18 cellular contexts compared by ENCODE assay signal in genomic region chr4:9877123-9877522, GRCh38.
DNase-seq lines count a peak whose midpoint lies in the region; ATAC-seq, FAIRE-seq and TF ChIP-seq lines count a peak whose summit lies in the region.
"Had no signal": no experiment of that assay in that cellular context is flagged by ENCODE, and none has a peak within 500 bp of the region (broad histone marks: within the 10 kb centered on the region; RNA-seq: fewer than 3 reads in every experiment).

No MANE protein-coding gene starts in this region.

- no peak overlapping the region for H3K4me3 ChIP-seq in H7 (ENCODE audit: insufficient read depth, low read depth, low read length)
- H3K4me3 ChIP-seq in OCI-LY3 (ENCODE audit: low read length), result no peak overlapping the region
- H3K4me3 ChIP-seq in HepG2 (replicated peaks in 1 of 3; ENCODE audit: insufficient read depth in 1 of 3, low read depth in 2 of 3, low read length in 3 of 3), result no peak overlapping the region
- H3K4me3 ChIP-seq in PC-9, result no peak overlapping the region
- H3K4me3 ChIP-seq: BLaER1 treated with 17β-estradiol and CSF1 and Interleukin-3, amounts not matched to agents 10 nM and 100 nM had no signal

- CTCF ChIA-PET in HepG2 (lab: Yijun Ruan, JAX; ENCODE audit: low intra/inter-chr PET ratio, low total read pairs) (no interaction called here), PC-9 (lab: Charles Lee) (no interaction called here)

- no peaks in the 10 kb centered on the region for H3F3A ChIP-seq in PC-9 (ENCODE audit: insufficient read depth, low read depth)

- no peak for TF ChIP-seq RAD21 in HepG2 (CRISPR knock-in tag; IDR thresholded peaks at IDR 0.05)

- H2AFZ ChIP-seq in OCI-LY3 (ENCODE audit: low read depth, low read length), result no peak overlapping the region
- H2AFZ ChIP-seq in HepG2 (ENCODE audit: low read length), result no peak overlapping the region
- H2AFZ ChIP-seq in PC-9, result no peak overlapping the region

- no peak overlapping the region for H3K27ac ChIP-seq in OCI-LY3 (ENCODE audit: low read length)
- H3K27ac ChIP-seq in HepG2 (ENCODE audit: extremely low read length, insufficient read depth, low read length), result no peak overlapping the region
- no peak overlapping the region for H3K27ac ChIP-seq in PC-9
- H3K27ac ChIP-seq: HL-60 had no signal

- no peak for TF ChIP-seq POLR2A in HepG2 (IDR thresholded peaks at IDR 0.05; ENCODE audit: insufficient read depth in 1 of 2, low read depth in 2 of 2, low read length in 2 of 2)

- H3K79me2 ChIP-seq in OCI-LY3 (ENCODE audit: low read length) (no peaks in the 10 kb centered on the region), HepG2 (ENCODE audit: insufficient read depth, low read length) (no peaks in the 10 kb centered on the region), PC-9 (ENCODE audit: low read depth) (no peaks in the 10 kb centered on the region)

- H3K9me3 ChIP-seq in OCI-LY3 (ENCODE audit: insufficient read depth, low read length), result no peaks in the 10 kb centered on the region
- no peaks in the 10 kb centered on the region for H3K9me3 ChIP-seq in HepG2 (ENCODE audit: low read length)
- H3K9me3 ChIP-seq in PC-9 (ENCODE audit: insufficient read depth, low read depth), result no peaks in the 10 kb centered on the region

- TF ChIP-seq CTCF in OCI-LY3 (IDR thresholded peaks at IDR 0.05; ENCODE audit: low read depth, low read length), result peak; percentile 24
- no peak for TF ChIP-seq CTCF in HepG2 (CRISPR knock-in tag; IDR thresholded peaks at IDR 0.05)
- TF ChIP-seq CTCF in PC-9 (conservative IDR thresholded peaks at IDR 0.05), result no peak

- no peak for TF ChIP-seq EP300 in HepG2 (IDR thresholded peaks at IDR 0.05; ENCODE audit: low read depth in 2 of 2, low read length in 2 of 2)
- TF ChIP-seq EP300 in HepG2 (CRISPR knock-in tag; IDR thresholded peaks at IDR 0.05; ENCODE audit: borderline replicate concordance), result no peak

- ATAC-seq in esophagus mucosa (peak; percentile 43), HepG2 (peak; percentile 45)
- ATAC-seq: CD8-positive, alpha-beta T cell; HCT116 had no signal

- H3K4me2 ChIP-seq in OCI-LY3 (ENCODE audit: low read length) (no peak overlapping the region), HepG2 (ENCODE audit: low read depth, low read length) (no peak overlapping the region), PC-9 (no peak overlapping the region)

- H3K36me3 ChIP-seq in H7 (replicated peaks; ENCODE audit: control insufficient read depth, insufficient read depth, low read length) (no peaks in the 10 kb centered on the region), OCI-LY3 (replicated peaks; ENCODE audit: low read depth, low read length) (no peaks in the 10 kb centered on the region), HepG2 (replicated peaks in 1 of 2; ENCODE audit: control insufficient read depth in 1 of 2, insufficient read depth in 2 of 2, low read length in 2 of 2) (peaks cover 22 to 41% of the 10 kb centered on the region in 2 experiments; a peak in 4 of 5 replicates), PC-9 (ENCODE audit: low read depth) (no peaks in the 10 kb centered on the region)

- BruUV-seq in HepG2 (replicated peaks; lab: Mats Ljungman, UMichigan) (no TSS peak), PC-9 (replicated peaks; lab: Mats Ljungman, UMichigan) (no TSS peak)

- H4K20me1 ChIP-seq in OCI-LY3 (ENCODE audit: insufficient read depth, low read length) (no peaks in the 10 kb centered on the region), HepG2 (ENCODE audit: insufficient read depth, low read length) (no peaks in the 10 kb centered on the region), PC-9 (ENCODE audit: insufficient read depth) (no peaks in the 10 kb centered on the region)

- POLR2A ChIA-PET in HepG2 (lab: Yijun Ruan, JAX) (no interaction called here), PC-9 (lab: Charles Lee; ENCODE audit: unreplicated experiment) (interaction anchor here (0.6 kb wide), 1 partner anchor 76 kb away, joined by 3 read pairs; no protein-coding TSS in a partner anchor)

- no peaks in the 10 kb centered on the region for H3K9me2 ChIP-seq in PC-9 (ENCODE audit: insufficient read depth)

- FAIRE-seq in HepG2 (lab: Jason Lieb, UNC) (no peak), frontal cortex (lab: Jason Lieb, UNC) (no peak)

- H3K9ac ChIP-seq in OCI-LY3 (ENCODE audit: low read length) (no peak overlapping the region), HepG2 (ENCODE audit: insufficient read depth, low read depth, low read length) (no peak overlapping the region)
- H3K9ac ChIP-seq: BLaER1 treated with 17β-estradiol and CSF1 and Interleukin-3, amounts not matched to agents 10 nM and 100 nM had no signal

- DNase-seq in H7 (peak; percentile 51), HepG2 (ENCODE audit: low spot score) (no peak), frontal cortex (ENCODE audit: low spot score in 2 of 2) (no peak), islet precursor cell (no peak), PC-9 (no peak)
- no peak for DNase-seq in stimulated activated CD4-positive, alpha-beta T cell treated with anti-CD3 and anti-CD28 coated beads, Interleukin-1b, Interleukin-23, amount 100 ng/mL, for 48 hours
- DNase-seq: 8988T; Calu3; CD8-positive, alpha-beta T cell; DMS79 treated with DMSO at 0.1 percent for 48 hours; GF-D8; HFFc6; IMR-90 had no signal

- H3K27me3 ChIP-seq in H7 (ENCODE audit: control insufficient read depth, insufficient read depth, low read length), result no peaks in the 10 kb centered on the region
- no peaks in the 10 kb centered on the region for H3K27me3 ChIP-seq in OCI-LY3 (ENCODE audit: low read depth, low read length)
- no peaks in the 10 kb centered on the region for H3K27me3 ChIP-seq in HepG2 (ENCODE audit: control insufficient read depth in 1 of 2, insufficient read depth in 2 of 2, low read length in 2 of 2)
- H3K27me3 ChIP-seq in PC-9 (ENCODE audit: insufficient read depth, low read depth), result peaks cover 9% of the 10 kb centered on the region; the same call in 1 of the 2 replicates
- H3K27me3 ChIP-seq: BLaER1 treated with 17β-estradiol and CSF1 and Interleukin-3, amounts not matched to agents 10 nM and 100 nM had no signal

- H3K4me1 ChIP-seq in OCI-LY3 (ENCODE audit: low read length) (peaks cover 11% of the 10 kb centered on the region), HepG2 (ENCODE audit: insufficient read depth, low read length) (no peaks in the 10 kb centered on the region), PC-9 (replicated peaks; ENCODE audit: insufficient read depth) (no peaks in the 10 kb centered on the region)

- intact Hi-C loops in HepG2 (cut with micrococcal nuclease; ENCODE audit: unreplicated experiment) (loop anchor here (2.0 kb wide), 1 partner anchor 60 kb away; no protein-coding TSS in a partner anchor), PC-9 (cut with micrococcal nuclease; ENCODE audit: unreplicated experiment) (no loop called here)

- in situ Hi-C loops in HepG2 (cut with HindIII; ENCODE audit: extremely low pct_ligation_motif_present, low pct_unique_long_range_greater_than_20kb), result no loop called here

- whole genome bisulfite sequencing in HepG2 (ENCODE audit: low lambda C conversion rate), result 82% methylated on average over 3 of the region's 3 CpGs

TF ChIP-seq in HepG2, 621 proteins besides CTCF, POLR2A, EP300 and RAD21 (continues in another document):
- TF ChIP-seq ZMYM2 (CRISPR knock-in tag; IDR thresholded peaks at IDR 0.05) (no peak), ZBTB37 (CRISPR knock-in tag; IDR thresholded peaks at IDR 0.05) (no peak), ZNF543 (CRISPR knock-in tag; IDR thresholded peaks at IDR 0.05) (no peak), CAMTA2 (CRISPR knock-in tag; IDR thresholded peaks at IDR 0.05; ENCODE audit: borderline replicate concordance) (no peak), E2F5 (CRISPR knock-in tag; conservative IDR thresholded peaks at IDR 0.05) (no peak), MIER2 (CRISPR knock-in tag; IDR thresholded peaks at IDR 0.05) (no peak), EED (CRISPR knock-in tag; IDR thresholded peaks at IDR 0.05) (no peak), ZSCAN12 (CRISPR knock-in tag; IDR thresholded peaks at IDR 0.05) (no peak), GRHL1 (CRISPR knock-in tag; conservative IDR thresholded peaks at IDR 0.05) (no peak), SIX4 (CRISPR knock-in tag; IDR thresholded peaks at IDR 0.05) (no peak)
